In the genomic region with DNA sequence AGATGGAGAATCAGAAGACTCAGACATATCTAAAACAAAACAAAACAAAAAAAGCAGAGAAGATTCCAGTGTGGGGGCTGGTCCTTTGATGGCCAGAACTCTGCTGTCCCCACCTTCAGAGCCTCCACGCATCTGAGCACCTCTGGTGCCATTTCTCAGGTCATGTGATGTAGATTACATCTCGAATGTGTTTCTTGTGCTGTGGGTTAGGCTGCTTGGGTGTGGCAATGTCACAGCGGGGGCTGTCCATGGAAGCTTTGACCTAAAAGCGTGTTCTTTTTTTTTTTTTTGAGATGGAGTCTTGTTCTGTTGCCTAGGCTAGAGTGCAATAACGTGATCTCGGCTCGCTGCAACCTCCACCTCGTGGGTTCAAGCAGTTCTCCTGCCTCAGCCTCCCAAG, we compare ENCODE assay signal across 23 cellular contexts. TPM values are rescaled to one million over a fixed set of nuclear protein-coding genes. Genes with fewer than 3 reads are reported as not detected.
DNase-seq lines count a peak whose midpoint lies in the region; ATAC-seq and TF ChIP-seq lines count a peak whose summit lies in the region.
"Had no signal": no experiment of that assay in that cellular context is flagged by ENCODE, and none has a peak within 500 bp of the region (broad histone marks: within the 10 kb centered on the region; RNA-seq: fewer than 3 reads in every experiment).

No MANE protein-coding gene starts in this region.

- H3K9me3 ChIP-seq in RWPE2 (ENCODE audit: severe bottlenecking) (no peaks in the 10 kb centered on the region), Karpas-422 (ENCODE audit: low read length) (no peaks in the 10 kb centered on the region), MM.1S (replicated peaks; ENCODE audit: insufficient read depth, low read length) (no peaks in the 10 kb centered on the region)
- H3K9me3 ChIP-seq: upper lobe of right lung had no signal

- H3K4me2 ChIP-seq in Karpas-422 (ENCODE audit: low read depth, low read length, poor library complexity, severe bottlenecking) = no peak overlapping the region
- H3K4me2 ChIP-seq in MM.1S (ENCODE audit: low read depth, low read length) = no peak overlapping the region

- H3K79me2 ChIP-seq in Karpas-422 (ENCODE audit: low read length) (no peaks in the 10 kb centered on the region), MM.1S (ENCODE audit: low read length) (no peaks in the 10 kb centered on the region)

- H2AFZ ChIP-seq in Karpas-422 (ENCODE audit: low read length) = no peak overlapping the region
- no peak overlapping the region for H2AFZ ChIP-seq in MM.1S (ENCODE audit: low read length)

- H3K27me3 Mint-ChIP-seq in stimulated activated naive CD8-positive, alpha-beta T cell treated with anti-CD3 and anti-CD28 coated beads, Interleukin-15, Interleukin-2, amounts not matched to agents 100 ng/mL and 50 ng/mL, for 24 hours = no peaks in the 10 kb centered on the region
- no peaks in the 10 kb centered on the region for H3K27me3 Mint-ChIP-seq in stimulated activated naive CD8-positive, alpha-beta T cell treated with anti-CD3 and anti-CD28 coated beads, Interleukin-15, amount 100 ng/mL, for 72 hours
- no peaks in the 10 kb centered on the region for H3K27me3 Mint-ChIP-seq in central memory CD8-positive, alpha-beta T cell

- H3K36me3 ChIP-seq in RWPE2 (ENCODE audit: low read depth) (peaks cover 97% of the 10 kb centered on the region), Karpas-422 (ENCODE audit: insufficient read depth, low read length) (no peaks in the 10 kb centered on the region), MM.1S (replicated peaks; ENCODE audit: insufficient read depth, low read length) (0 out of 2 replicates have a peak, but pooled peaks cover 5% of the 10 kb centered on the region)

- no peak for DNase-seq in stimulated activated naive CD8-positive, alpha-beta T cell treated with anti-CD3 and anti-CD28 coated beads, Interleukin-15, amount 100 ng/mL, for 72 hours
- DNase-seq in RWPE2 (ENCODE audit: low spot score) (no peak), Karpas-422 (no peak), MM.1S (no peak), left ventricle myocardium superior (no peak)
- DNase-seq in central memory CD8-positive, alpha-beta T cell (ENCODE audit: low spot score in 2 of 2) = no peak
- no peak for DNase-seq in stimulated activated effector memory CD8-positive, alpha-beta T cell treated with anti-CD3 and anti-CD28 coated beads, Interleukin-12 subunit alpha, Interleukin-12 subunit beta, amount 100 ng/mL, for 72 hours (ENCODE audit: low spot score in 2 of 2)
- DNase-seq: aorta; GDM1; head of caudate nucleus; KBM-7; left colon; mesenchymal stem cell; NCI-H1436; NCI-H2107; NCI-H446; stimulated activated CD4-positive, alpha-beta T cell treated with anti-CD3 and anti-CD28 coated beads, Interleukin-1b, Interleukin-23, amount 100 ng/mL, for 48 hours; substantia nigra; upper lobe of right lung had no signal

- no peak for TF ChIP-seq CTCF in RWPE2 (IDR thresholded peaks at IDR 0.05; ENCODE audit: poor library complexity, severe bottlenecking)
- no peak for TF ChIP-seq CTCF in MM.1S (IDR thresholded peaks at IDR 0.05; ENCODE audit: low read length)

- H4K20me1 ChIP-seq in Karpas-422 (ENCODE audit: insufficient read depth, low read depth, low read length) (no peaks in the 10 kb centered on the region), MM.1S (ENCODE audit: insufficient read depth, low read length) (no peaks in the 10 kb centered on the region)

- H3F3A ChIP-seq in MM.1S (ENCODE audit: insufficient read depth, low read length) = no peaks in the 10 kb centered on the region

- H3K27ac ChIP-seq in RWPE2 (ENCODE audit: poor library complexity, severe bottlenecking) (peak overlapping the region; percentile 15), Karpas-422 (ENCODE audit: low read length) (no peak overlapping the region), MM.1S (ENCODE audit: low read length) (no peak overlapping the region)
- H3K27ac ChIP-seq: cardiac muscle cell, upper lobe of right lung had no signal

- no peaks in the 10 kb centered on the region for H3K9me2 ChIP-seq in Karpas-422 (replicated peaks; ENCODE audit: insufficient read depth, low read length)
- H3K9me2 ChIP-seq in MM.1S (replicated peaks; ENCODE audit: insufficient read depth, low read length) = no peaks in the 10 kb centered on the region

- peaks cover 38% of the 10 kb centered on the region for H3K4me1 Mint-ChIP-seq in stimulated activated naive CD8-positive, alpha-beta T cell treated with anti-CD3 and anti-CD28 coated beads, Interleukin-15, Interleukin-2, amounts not matched to agents 100 ng/mL and 50 ng/mL, for 24 hours (ENCODE audit: low read depth)
- peaks cover 46% of the 10 kb centered on the region for H3K4me1 Mint-ChIP-seq in stimulated activated naive CD8-positive, alpha-beta T cell treated with anti-CD3 and anti-CD28 coated beads, Interleukin-15, amount 100 ng/mL, for 72 hours
- peaks cover 24% of the 10 kb centered on the region for H3K4me1 Mint-ChIP-seq in central memory CD8-positive, alpha-beta T cell
- peaks cover 49% of the 10 kb centered on the region for H3K4me1 Mint-ChIP-seq in stimulated activated effector memory CD8-positive, alpha-beta T cell treated with anti-CD3 and anti-CD28 coated beads, Interleukin-12 subunit alpha, Interleukin-12 subunit beta, amount 100 ng/mL, for 72 hours

- no peak overlapping the region for H3K9ac ChIP-seq in Karpas-422 (ENCODE audit: low read length)
- H3K9ac ChIP-seq in MM.1S (ENCODE audit: low read length) = no peak overlapping the region

- H3K27me3 ChIP-seq in RWPE2 (ENCODE audit: insufficient read depth, poor library complexity, severe bottlenecking) = no peaks in the 10 kb centered on the region
- H3K27me3 ChIP-seq in Karpas-422 (ENCODE audit: low read length) = no peaks in the 10 kb centered on the region
- H3K27me3 ChIP-seq in MM.1S (replicated peaks; ENCODE audit: insufficient read depth, low read length) = no peaks in the 10 kb centered on the region
- H3K27me3 ChIP-seq: cardiac muscle cell, upper lobe of right lung had no signal

- H3K4me3 ChIP-seq in RWPE2 (ENCODE audit: severe bottlenecking) = no peak overlapping the region
- no peak overlapping the region for H3K4me3 ChIP-seq in Karpas-422 (ENCODE audit: low read length)
- no peak overlapping the region for H3K4me3 ChIP-seq in MM.1S (ENCODE audit: low read length)
- H3K4me3 ChIP-seq: cardiac muscle cell, skin epidermis, upper lobe of right lung had no signal

- no peak overlapping the region for H3K4me3 Mint-ChIP-seq in stimulated activated naive CD8-positive, alpha-beta T cell treated with anti-CD3 and anti-CD28 coated beads, Interleukin-15, Interleukin-2, amounts not matched to agents 100 ng/mL and 50 ng/mL, for 24 hours
- no peak overlapping the region for H3K4me3 Mint-ChIP-seq in stimulated activated naive CD8-positive, alpha-beta T cell treated with anti-CD3 and anti-CD28 coated beads, Interleukin-15, amount 100 ng/mL, for 72 hours
- H3K4me3 Mint-ChIP-seq in central memory CD8-positive, alpha-beta T cell = no peak overlapping the region
- H3K4me3 Mint-ChIP-seq in stimulated activated effector memory CD8-positive, alpha-beta T cell treated with anti-CD3 and anti-CD28 coated beads, Interleukin-12 subunit alpha, Interleukin-12 subunit beta, amount 100 ng/mL, for 72 hours = peak overlapping the region; percentile 6

- no peaks in the 10 kb centered on the region for H3K9me3 Mint-ChIP-seq in stimulated activated naive CD8-positive, alpha-beta T cell treated with anti-CD3 and anti-CD28 coated beads, Interleukin-15, Interleukin-2, amounts not matched to agents 100 ng/mL and 50 ng/mL, for 24 hours
- H3K9me3 Mint-ChIP-seq in stimulated activated naive CD8-positive, alpha-beta T cell treated with anti-CD3 and anti-CD28 coated beads, Interleukin-15, amount 100 ng/mL, for 72 hours = no peaks in the 10 kb centered on the region
- H3K9me3 Mint-ChIP-seq in central memory CD8-positive, alpha-beta T cell = no peaks in the 10 kb centered on the region
- H3K9me3 Mint-ChIP-seq in stimulated activated effector memory CD8-positive, alpha-beta T cell treated with anti-CD3 and anti-CD28 coated beads, Interleukin-12 subunit alpha, Interleukin-12 subunit beta, amount 100 ng/mL, for 72 hours = no peaks in the 10 kb centered on the region

- H3K27ac Mint-ChIP-seq in stimulated activated naive CD8-positive, alpha-beta T cell treated with anti-CD3 and anti-CD28 coated beads, Interleukin-15, Interleukin-2, amounts not matched to agents 100 ng/mL and 50 ng/mL, for 24 hours = peak overlapping the region; percentile 12
- H3K27ac Mint-ChIP-seq in stimulated activated naive CD8-positive, alpha-beta T cell treated with anti-CD3 and anti-CD28 coated beads, Interleukin-15, amount 100 ng/mL, for 72 hours = no peak overlapping the region
- H3K27ac Mint-ChIP-seq in central memory CD8-positive, alpha-beta T cell (ENCODE audit: low read depth) = peak overlapping the region; percentile 16
- H3K27ac Mint-ChIP-seq in stimulated activated effector memory CD8-positive, alpha-beta T cell treated with anti-CD3 and anti-CD28 coated beads, Interleukin-12 subunit alpha, Interleukin-12 subunit beta, amount 100 ng/mL, for 72 hours = peak overlapping the region; percentile 67

- intact Hi-C loops in left ventricle myocardium superior (cut with micrococcal nuclease) = no loop called here

- peaks cover 29% of the 10 kb centered on the region for H3K4me1 ChIP-seq in RWPE2 (ENCODE audit: insufficient read depth, poor library complexity, severe bottlenecking)
- H3K4me1 ChIP-seq in Karpas-422 (ENCODE audit: low read length) = peaks cover 6% of the 10 kb centered on the region
- H3K4me1 ChIP-seq in MM.1S (ENCODE audit: low read length) = no peaks in the 10 kb centered on the region

- H3K36me3 Mint-ChIP-seq in stimulated activated naive CD8-positive, alpha-beta T cell treated with anti-CD3 and anti-CD28 coated beads, Interleukin-15, Interleukin-2, amounts not matched to agents 100 ng/mL and 50 ng/mL, for 24 hours (ENCODE audit: low read depth) = peaks cover 43% of the 10 kb centered on the region
- H3K36me3 Mint-ChIP-seq in central memory CD8-positive, alpha-beta T cell (ENCODE audit: insufficient read depth) = peaks cover 34% of the 10 kb centered on the region
- peaks cover 98% of the 10 kb centered on the region for H3K36me3 Mint-ChIP-seq in stimulated activated effector memory CD8-positive, alpha-beta T cell treated with anti-CD3 and anti-CD28 coated beads, Interleukin-12 subunit alpha, Interleukin-12 subunit beta, amount 100 ng/mL, for 72 hours

- no peak for ATAC-seq in stimulated activated naive CD8-positive, alpha-beta T cell treated with anti-CD3 and anti-CD28 coated beads, Interleukin-15, amount 100 ng/mL, for 72 hours
- ATAC-seq in RWPE2 (ENCODE audit: low read depth) = no peak
- ATAC-seq in central memory CD8-positive, alpha-beta T cell (replicated peaks; ENCODE audit: extremely low read depth, poor library complexity, severe bottlenecking) = no peak
- ATAC-seq in stimulated activated effector memory CD8-positive, alpha-beta T cell treated with anti-CD3 and anti-CD28 coated beads, Interleukin-12 subunit alpha, Interleukin-12 subunit beta, amount 100 ng/mL, for 72 hours = no peak
- ATAC-seq in left ventricle myocardium superior = no peak
- ATAC-seq: left colon, upper lobe of right lung had no signal

RNA-seq across cellular contexts. Expression of a gene that starts 51.2 kb away (rescaled TPM):
- 0.14 TPM in 1 of 2 replicates, not detected in the other for total RNA-seq in Karpas-422 (2014; rRNA removed; shearing (Covaris generic); ENCODE audit: low replicate concordance)
- 11.5 TPM for total RNA-seq in left ventricle myocardium superior
- total RNA-seq: OCI-LY7 had no signal

Comparison
In these comparisons a context has a peak if more than half of its experiments do, and no peak if none do; other contexts are left out.
1. H3K27ac Mint-ChIP-seq: peak in stimulated activated naive CD8-positive, alpha-beta T cell treated with anti-CD3 and anti-CD28 coated beads, Interleukin-15, Interleukin-2, amounts not matched to agents 100 ng/mL and 50 ng/mL, for 24 hours (single experiment), central memory CD8-positive, alpha-beta T cell (single experiment) and stimulated activated effector memory CD8-positive, alpha-beta T cell treated with anti-CD3 and anti-CD28 coated beads, Interleukin-12 subunit alpha, Interleukin-12 subunit beta, amount 100 ng/mL, for 72 hours (single experiment); none in stimulated activated naive CD8-positive, alpha-beta T cell treated with anti-CD3 and anti-CD28 coated beads, Interleukin-15, amount 100 ng/mL, for 72 hours (0 of 2).
2. RNA of a gene that starts 51.2 kb away (total RNA-seq): 11.5 TPM in left ventricle myocardium superior (single experiment); 0.14 TPM in Karpas-422; every median in the first group is over 10 times any median in the second.